10 cellular contexts compared by ENCODE assay signal in genomic region chr16:84774810-84775209, GRCh38. TPM values are rescaled to one million over a fixed set of nuclear protein-coding genes. Genes with fewer than 3 reads are reported as not detected.
DNase-seq lines count a peak whose midpoint lies in the region; ATAC-seq and TF ChIP-seq lines count a peak whose summit lies in the region.
"Had no signal": no experiment of that assay in that cellular context is flagged by ENCODE, and none has a peak within 500 bp of the region (broad histone marks: within the 10 kb centered on the region; RNA-seq: fewer than 3 reads in every experiment).

No MANE protein-coding gene starts in this region.

- DNase-seq in GM03348 (ENCODE audit: low spot score) = peak; percentile 73
- peak; percentile 20 for DNase-seq in RWPE1 (ENCODE audit: low spot score)
- DNase-seq in fibroblast of peridontal ligament (ENCODE audit: extremely low read depth) = peak; percentile 95
- no peak for DNase-seq in sciatic nerve (ENCODE audit: low spot score)
- DNase-seq in endothelial cell (ENCODE audit: low spot score) = no peak
- no peak for DNase-seq in NCI-H748 treated with DMSO at 0.1 percent for 48 hours (lab: John Stamatoyannopoulos, UW)
- DNase-seq in T1000 (lab: John Stamatoyannopoulos, UW) = no peak
- DNase-seq: activated CD4-positive, alpha-beta T cell treated with anti-CD3 and anti-CD28 coated beads, Interleukin-2, amount 10 ng/mL, durations not matched to agents 7 days and 5 days; NCI-H524 treated with DMSO at 0.1 percent for 48 hours had no signal

- peaks cover 1% of the 10 kb centered on the region for H3K27me3 Mint-ChIP-seq in endothelial cell (ENCODE audit: unreplicated experiment)
- H3K27me3 Mint-ChIP-seq: activated CD4-positive, alpha-beta T cell treated with anti-CD3 and anti-CD28 coated beads, Interleukin-2, amount 10 ng/mL, durations not matched to agents 7 days and 5 days had no signal

- H3K27ac Mint-ChIP-seq in endothelial cell (ENCODE audit: unreplicated experiment) = no peak overlapping the region
- H3K27ac Mint-ChIP-seq: activated CD4-positive, alpha-beta T cell treated with anti-CD3 and anti-CD28 coated beads, Interleukin-2, amount 10 ng/mL, durations not matched to agents 7 days and 5 days had no signal

- TF ChIP-seq CTCF in RWPE1 (conservative IDR thresholded peaks at IDR 0.05; ENCODE audit: low read depth) (no peak), endothelial cell (IDR thresholded peaks at IDR 0.05; ENCODE audit: unreplicated experiment) (no peak)

- CTCF ChIA-PET in RWPE1 (lab: Yijun Ruan, JAX) = interaction anchor here (0.6 kb wide), 1 partner anchor 943 kb away, joined by 3 read pairs; no protein-coding TSS in a partner anchor

- H3K4me3 Mint-ChIP-seq in endothelial cell (ENCODE audit: unreplicated experiment) = no peak overlapping the region
- H3K4me3 Mint-ChIP-seq: activated CD4-positive, alpha-beta T cell treated with anti-CD3 and anti-CD28 coated beads, Interleukin-2, amount 10 ng/mL, durations not matched to agents 7 days and 5 days had no signal

- H3K4me1 Mint-ChIP-seq in endothelial cell (ENCODE audit: unreplicated experiment) = no peaks in the 10 kb centered on the region

- intact Hi-C loops in sciatic nerve (cut with DNase I) = no loop called here

- POLR2A ChIA-PET in RWPE1 (lab: Yijun Ruan, JAX; ENCODE audit: low non-redundant PET) = no interaction called here

- H3K36me3 Mint-ChIP-seq in endothelial cell (ENCODE audit: low read depth, unreplicated experiment) = peaks cover 23% of the 10 kb centered on the region

- H3K27ac ChIP-seq in RWPE1 = no peak overlapping the region

- peak; percentile 89 for ATAC-seq in sciatic nerve
- no peak for ATAC-seq in HG03571 (IDR thresholded peaks at IDR 0.05; ENCODE audit: unreplicated experiment)

- no peaks in the 10 kb centered on the region for H3K9me3 Mint-ChIP-seq in endothelial cell (ENCODE audit: unreplicated experiment)
- H3K9me3 Mint-ChIP-seq: activated CD4-positive, alpha-beta T cell treated with anti-CD3 and anti-CD28 coated beads, Interleukin-2, amount 10 ng/mL, durations not matched to agents 7 days and 5 days had no signal

RNA-seq across cellular contexts. Expression of gene CRISPLD2, which starts 45.0 kb away (rescaled TPM):
- total RNA-seq in sciatic nerve (118 TPM), endothelial cell (ENCODE audit: unreplicated experiment) (0.54 TPM)

Comparison
In these comparisons a context has a peak if more than half of its experiments do, and no peak if none do; other contexts are left out.
1. DNase-seq: peak in GM03348 (single experiment), RWPE1 (single experiment) and fibroblast of peridontal ligament (single experiment); none in sciatic nerve (single experiment), endothelial cell (single experiment), NCI-H748 treated with DMSO at 0.1 percent for 48 hours (single experiment) and T1000 (single experiment).
2. RNA of gene CRISPLD2, which starts 45.0 kb away (total RNA-seq): 118 TPM in sciatic nerve (single experiment); 0.54 TPM in endothelial cell (single experiment); every median in the first group is over 10 times any median in the second.